Comparison of ENCODE assay signal across 1 cellular context in genomic region chr4:139887962-139888735, GRCh38.
TF ChIP-seq lines count a peak whose summit lies in the region.

No MANE protein-coding gene starts in this region.

TF ChIP-seq in GM23338, 12 proteins besides CTCF, POLR2A, EP300 and RAD21:
- TF ChIP-seq ZNF462 (CRISPR knock-in tag; IDR thresholded peaks at IDR 0.05) (peak; percentile 43; the same call in 1 of the 2 replicates), REST (IDR thresholded peaks at IDR 0.05; ENCODE audit: unreplicated experiment) (no peak)
TF ChIP-seq in GM23338: peak in this region for 1.
